Comparison of ENCODE assay signal across 33 cellular contexts in the genomic region with DNA sequence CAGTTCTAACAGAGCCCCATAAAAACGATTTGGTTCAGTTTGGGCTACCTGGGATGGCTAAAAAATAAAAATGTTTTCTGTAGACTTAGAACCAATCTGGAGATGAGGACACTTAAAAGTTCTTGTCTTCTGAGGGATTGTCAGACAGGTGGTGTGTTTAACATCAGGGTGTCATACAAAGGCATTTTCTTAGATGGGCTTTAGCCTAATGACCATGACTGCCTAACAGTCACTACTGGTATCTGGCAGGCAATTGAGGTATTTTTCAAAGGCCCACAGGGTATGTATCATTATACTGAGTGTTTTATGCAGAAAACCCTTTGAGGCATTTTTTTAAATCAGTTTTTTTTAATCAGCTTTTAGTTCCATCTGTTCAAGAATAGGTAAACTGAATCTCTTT.
"Had no signal": no experiment of that assay in that cellular context is flagged by ENCODE, and none has a peak within 500 bp of the region (broad histone marks: within the 10 kb centered on the region; RNA-seq: fewer than 3 reads in every experiment).

No MANE protein-coding gene starts in this region.

- H3K9me3 ChIP-seq: adrenal gland, body of pancreas, breast epithelium had no signal

- H3K4me1 ChIP-seq: adrenal gland, body of pancreas, breast epithelium had no signal

- FAIRE-seq: astrocyte, TTC549 had no signal

- H3K36me3 ChIP-seq: adrenal gland, brain microvascular endothelial cell, breast epithelium had no signal

- H3K27me3 ChIP-seq: adrenal gland, body of pancreas, brain microvascular endothelial cell, breast epithelium had no signal

- ATAC-seq: activated CD8-positive, alpha-beta T cell treated with anti-CD3 and anti-CD28 coated beads for 36 hours; activated naive CD4-positive, alpha-beta T cell treated with anti-CD3 and anti-CD28 coated beads, Interleukin-2, amount 50 U/mL, for 72 hours; activated T-cell treated with anti-CD3 and anti-CD28 coated beads, Interleukin-2, amount 50 U/mL, for 4 hours; activated T-cell treated with anti-CD3 and anti-CD28 coated beads, Interleukin-2, amount 50 U/mL, for 72 hours; activated T-helper 17 cell treated with anti-CD3 and anti-CD28 coated beads, Interleukin-2, amount 50 U/mL, for 72 hours; body of pancreas had no signal

- H3K27ac ChIP-seq: adrenal gland, body of pancreas, brain microvascular endothelial cell, breast epithelium, VCaP had no signal

- H3K4me3 ChIP-seq: adrenal gland, body of pancreas, breast epithelium had no signal

- DNase-seq: activated B cell treated with CpG ODN at 0.5 μM for 24 hours; activated CD4-positive, alpha-beta memory T cell treated with anti-CD3 and anti-CD28 coated beads for 36 hours; activated CD4-positive, alpha-beta T cell treated with anti-CD3 and anti-CD28 coated beads for 4 hours; activated CD4-positive, alpha-beta T cell treated with anti-CD3 and anti-CD28 coated beads, Interleukin-2, amount 10 ng/mL, durations not matched to agents 24 days and 14 days; activated CD4-positive, alpha-beta T cell treated with anti-CD3 and anti-CD28 coated beads, Interleukin-2, amount 50 U/mL, for 1 hour; activated CD4-positive, alpha-beta T cell treated with anti-CD3 and anti-CD28 coated beads, Interleukin-2, amount 50 U/mL, for 4 hours; activated CD4-positive, CD25-positive, alpha-beta regulatory T cell treated with anti-CD3 and anti-CD28 coated beads, Interleukin-2, amount 50 U/mL, for 72 hours; activated CD8-positive, alpha-beta memory T cell treated with anti-CD3 and anti-CD28 coated beads, Interleukin-2, amount 50 U/mL, for 4 hours; activated CD8-positive, alpha-beta T cell treated with anti-CD3 and anti-CD28 coated beads for 36 hours; activated effector memory CD4-positive, alpha-beta T cell treated with anti-CD3 and anti-CD28 coated beads, Interleukin-2, amount 50 U/mL, for 16 hours; activated gamma-delta T cell treated with Interleukin-2 at 50 U/mL for 16 hours; activated naive CD4-positive, alpha-beta T cell; activated naive CD4-positive, alpha-beta T cell treated with anti-CD3 and anti-CD28 coated beads for 36 hours; activated naive CD4-positive, alpha-beta T cell treated with anti-CD3 and anti-CD28 coated beads, Interleukin-2, amount 50 U/mL, for 16 hours; activated naive CD8-positive, alpha-beta T cell treated with anti-CD3 and anti-CD28 coated beads for 36 hours; activated T-cell treated with anti-CD3 and anti-CD28 coated beads for 4 hours; activated T-cell treated with anti-CD3 and anti-CD28 coated beads, Interleukin-2, amount 50 U/mL, for 1 hour; activated T-cell treated with anti-CD3 and anti-CD28 coated beads, Interleukin-2, amount 50 U/mL, for 4 hours; activated T-cell treated with anti-CD3 and anti-CD28 coated beads, Interleukin-2, amount 50 U/mL, for 72 hours; adrenal gland; amniotic stem cell; aorta; body of pancreas; brain microvascular endothelial cell; central memory CD4-positive, alpha-beta T cell; T-helper 2 cell; T-helper 9 cell had no signal
